In genomic region chr1:236502579-236502971, GRCh38 we compare ENCODE assay signal across 9 cellular contexts. TPM values are rescaled to one million over a fixed set of nuclear protein-coding genes. Genes with fewer than 3 reads are reported as not detected.
DNase-seq lines count a peak whose midpoint lies in the region; ATAC-seq and TF ChIP-seq lines count a peak whose summit lies in the region.
"Had no signal": no experiment of that assay in that cellular context is flagged by ENCODE, and none has a peak within 500 bp of the region (broad histone marks: within the 10 kb centered on the region; RNA-seq: fewer than 3 reads in every experiment).

No MANE protein-coding gene starts in this region.

- no peak for TF ChIP-seq CTCF in suprapubic skin (IDR thresholded peaks at IDR 0.05)

- DNase-seq in activated naive CD4-positive, alpha-beta T cell treated with anti-CD3 and anti-CD28 coated beads, Interleukin-2, amount 10 ng/mL, durations not matched to agents 7 days and 5 days: no peak
- DNase-seq in activated naive CD4-positive, alpha-beta T cell (lab: John Stamatoyannopoulos, UW): no peak
- DNase-seq in activated naive CD8-positive, alpha-beta T cell treated with anti-CD3 and anti-CD28 coated beads for 36 hours: no peak
- DNase-seq in kidney glomerular epithelial cell (lab: John Stamatoyannopoulos, UW) (peak; percentile 74), suprapubic skin (ENCODE audit: low spot score in 2 of 2) (no peak), NCI-H1105 (lab: John Stamatoyannopoulos, UW) (no peak), DMS114 treated with DMSO at 0.1 percent for 48 hours (lab: John Stamatoyannopoulos, UW; ENCODE audit: unreplicated experiment) (no peak)
- DNase-seq: effector CD4-positive, alpha-beta T cell had no signal

- H3K36me3 Mint-ChIP-seq in activated naive CD4-positive, alpha-beta T cell treated with anti-CD3 and anti-CD28 coated beads, Interleukin-2, amount 10 ng/mL, durations not matched to agents 7 days and 5 days: no peaks in the 10 kb centered on the region
- H3K36me3 Mint-ChIP-seq in activated naive CD8-positive, alpha-beta T cell treated with anti-CD3 and anti-CD28 coated beads for 36 hours: no peaks in the 10 kb centered on the region

- ATAC-seq in GM21447 (IDR thresholded peaks at IDR 0.05; ENCODE audit: unreplicated experiment): no peak

- no peak for TF ChIP-seq POLR2A in suprapubic skin (IDR thresholded peaks at IDR 0.05)

- no peaks in the 10 kb centered on the region for H3K27me3 ChIP-seq in suprapubic skin

- H3K4me3 Mint-ChIP-seq in activated naive CD4-positive, alpha-beta T cell treated with anti-CD3 and anti-CD28 coated beads, Interleukin-2, amount 10 ng/mL, durations not matched to agents 7 days and 5 days: peak overlapping the region; percentile 44
- peak overlapping the region; percentile 50 for H3K4me3 Mint-ChIP-seq in activated naive CD8-positive, alpha-beta T cell treated with anti-CD3 and anti-CD28 coated beads for 36 hours

- H3K4me1 Mint-ChIP-seq in activated naive CD4-positive, alpha-beta T cell treated with anti-CD3 and anti-CD28 coated beads, Interleukin-2, amount 10 ng/mL, durations not matched to agents 7 days and 5 days: peaks cover 16% of the 10 kb centered on the region
- H3K4me1 Mint-ChIP-seq in activated naive CD8-positive, alpha-beta T cell treated with anti-CD3 and anti-CD28 coated beads for 36 hours: peaks cover 9% of the 10 kb centered on the region

- CTCF ChIA-PET in activated naive CD4-positive, alpha-beta T cell treated with anti-CD3 and anti-CD28 coated beads, Interleukin-2, amount 10 ng/mL, durations not matched to agents 7 days and 5 days (lab: Charles Lee): no interaction called here

- peaks cover 10% of the 10 kb centered on the region for H3K4me1 ChIP-seq in suprapubic skin

- TF ChIP-seq EP300 in suprapubic skin (IDR thresholded peaks at IDR 0.05): no peak

- H3K36me3 ChIP-seq in suprapubic skin: no peaks in the 10 kb centered on the region

- no peaks in the 10 kb centered on the region for H3K9me3 Mint-ChIP-seq in activated naive CD4-positive, alpha-beta T cell treated with anti-CD3 and anti-CD28 coated beads, Interleukin-2, amount 10 ng/mL, durations not matched to agents 7 days and 5 days
- no peaks in the 10 kb centered on the region for H3K9me3 Mint-ChIP-seq in activated naive CD8-positive, alpha-beta T cell treated with anti-CD3 and anti-CD28 coated beads for 36 hours

- no peak overlapping the region for H3K27ac ChIP-seq in suprapubic skin

- no peaks in the 10 kb centered on the region for H3K9me3 ChIP-seq in suprapubic skin

- 15% methylated on average over 2 of the region's 2 CpGs for WGBS in suprapubic skin

- H3K4me3 ChIP-seq in suprapubic skin: peak overlapping the region; percentile 42

- H3K27ac Mint-ChIP-seq in activated naive CD4-positive, alpha-beta T cell treated with anti-CD3 and anti-CD28 coated beads, Interleukin-2, amount 10 ng/mL, durations not matched to agents 7 days and 5 days: peak overlapping the region; percentile 80
- H3K27ac Mint-ChIP-seq in activated naive CD8-positive, alpha-beta T cell treated with anti-CD3 and anti-CD28 coated beads for 36 hours: no peak overlapping the region

- H3K27me3 Mint-ChIP-seq in activated naive CD4-positive, alpha-beta T cell treated with anti-CD3 and anti-CD28 coated beads, Interleukin-2, amount 10 ng/mL, durations not matched to agents 7 days and 5 days: peaks cover 19% of the 10 kb centered on the region
- H3K27me3 Mint-ChIP-seq in activated naive CD8-positive, alpha-beta T cell treated with anti-CD3 and anti-CD28 coated beads for 36 hours: peaks cover 5% of the 10 kb centered on the region

RNA-seq across cellular contexts. Expression of gene LGALS8, which starts 21.2 kb away (rescaled TPM):
- 10 to 100 TPM; 69.0 to 76.6 TPM for total RNA-seq in activated naive CD8-positive, alpha-beta T cell treated with anti-CD3 and anti-CD28 coated beads for 36 hours
- total RNA-seq in suprapubic skin: 100 to 1,000 TPM in 2 of 4 donors, 10 to 100 TPM in 2; 70.2 to 280 (median 99.3) TPM
